8 cellular contexts compared by ENCODE assay signal in genomic region chr2:89205153-89205552, GRCh38.
A peak's percentile ranks its signal among the peaks of the same experiment; 100 is the strongest.
DNase-seq lines count a peak whose midpoint lies in the region; ATAC-seq and TF ChIP-seq lines count a peak whose summit lies in the region.
"Not testable (repeated sequence)": the region's sequence is repeated elsewhere in the genome, so short reads cannot be mapped to it uniquely, and the experiment has no call there.

No MANE protein-coding gene starts in this region.

- H3K4me3 ChIP-seq in choroid plexus epithelial cell (ENCODE audit: low read depth, low read length), result not testable (repeated sequence)

- peak; percentile 71 for ATAC-seq in HG03354 (IDR thresholded peaks at IDR 0.05; ENCODE audit: poor library complexity, severe bottlenecking, unreplicated experiment)

- in situ Hi-C loops in ACHN (cut with HindIII; ENCODE audit: low pct_ligation_motif_present, low pct_unique_long_range_greater_than_20kb, low sequenced_read_pairs); GM13976 (cut with MboI; ENCODE audit: low sequenced_read_pairs, unreplicated experiment): not testable (repeated sequence)

- DNase-seq in ACHN, result peak; percentile 42
- DNase-seq in GM13976 (ENCODE audit: low spot score), result not testable (repeated sequence)
- peak; percentile 4 for DNase-seq in NCI-H69 (lab: John Stamatoyannopoulos, UW)
- peak; percentile 14 for DNase-seq in activated CD4-positive, alpha-beta T cell treated with anti-CD3 and anti-CD28 coated beads, Interleukin-2, amount 50 U/mL, for 1 hour
- DNase-seq in choroid plexus epithelial cell (ENCODE audit: low read depth), result peak; percentile 7
- DNase-seq in kidney tubule cell (ENCODE audit: low spot score), result peak; percentile 23
- peak; percentile 21 for DNase-seq in stimulated activated CD4-positive, alpha-beta T cell treated with anti-CD3 and anti-CD28 coated beads, Interleukin-12 subunit alpha, Interleukin-12 subunit beta, amount 100 ng/mL, for 4 hours

- TF ChIP-seq CTCF in GM13976 (IDR thresholded peaks at IDR 0.05; ENCODE audit: borderline replicate concordance, control extremely low read depth, extremely low read depth, insufficient read depth, missing control alignments), result peak; percentile 38
- peak; percentile 40 for TF ChIP-seq CTCF in choroid plexus epithelial cell (conservative IDR thresholded peaks at IDR 0.05; ENCODE audit: low read depth, low read length)
